Comparison of ENCODE assay signal across 27 cellular contexts in the genomic region with DNA sequence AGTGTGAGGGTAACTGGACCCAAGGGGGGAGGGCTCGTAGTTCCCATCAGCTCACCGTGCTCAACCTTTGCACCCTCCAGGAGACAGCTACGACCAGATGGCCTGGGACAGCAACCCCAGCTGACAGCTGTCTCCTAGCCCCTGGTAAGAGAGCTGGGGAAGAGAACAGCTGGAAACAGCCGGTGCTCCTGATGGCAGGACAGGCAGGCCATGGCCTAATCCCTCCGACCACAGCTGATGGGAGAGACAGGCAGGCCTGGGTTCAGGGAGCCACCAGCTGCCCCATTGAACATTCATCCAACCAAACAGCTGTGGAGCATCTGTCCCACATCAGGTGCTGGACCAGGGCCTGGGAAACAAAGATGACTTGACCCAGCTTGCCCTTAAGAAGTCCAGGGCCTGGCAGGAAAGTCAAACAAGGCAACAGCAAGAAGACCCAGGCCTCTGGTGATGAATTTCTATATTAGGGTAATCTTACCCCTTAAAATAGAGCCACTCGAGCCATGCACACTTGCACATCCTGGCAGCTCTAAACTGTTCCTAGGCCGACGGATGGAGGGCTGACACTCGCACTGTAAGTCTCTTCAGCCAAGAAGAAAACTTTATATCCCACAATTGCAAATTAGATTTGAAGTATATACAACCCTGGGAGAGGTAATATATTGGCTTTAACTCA. TPM values are rescaled to one million over a fixed set of nuclear protein-coding genes. Genes with fewer than 3 reads are reported as not detected.
DNase-seq lines count a peak whose midpoint lies in the region; ATAC-seq and TF ChIP-seq lines count a peak whose summit lies in the region.
"Had no signal": no experiment of that assay in that cellular context is flagged by ENCODE, and none has a peak within 500 bp of the region (broad histone marks: within the 10 kb centered on the region; RNA-seq: fewer than 3 reads in every experiment).

No MANE protein-coding gene starts in this region.

- no peaks in the 10 kb centered on the region for H3K36me3 Mint-ChIP-seq in progenitor cell of endocrine pancreas (ENCODE audit: insufficient read depth)
- H3K36me3 Mint-ChIP-seq: activated CD8-positive, alpha-beta memory T cell treated with anti-CD3 and anti-CD28 coated beads, Interleukin-2, amount 10 ng/mL, durations not matched to agents 7 days and 5 days had no signal

- H3K4me3 Mint-ChIP-seq in progenitor cell of endocrine pancreas (ENCODE audit: low read depth): no peak overlapping the region
- H3K4me3 Mint-ChIP-seq: activated CD8-positive, alpha-beta memory T cell treated with anti-CD3 and anti-CD28 coated beads, Interleukin-2, amount 10 ng/mL, durations not matched to agents 7 days and 5 days; activated T-helper 17 cell treated with anti-CD3 and anti-CD28 coated beads, Interleukin-2, amount 50 U/mL, for 72 hours had no signal

- H2AFZ ChIP-seq in neuronal stem cell (ENCODE audit: low read length) (no peak overlapping the region), MM.1S (ENCODE audit: low read length) (no peak overlapping the region)
- H2AFZ ChIP-seq: PC-9 had no signal

- H3K27me3 ChIP-seq in heart right ventricle (no peaks in the 10 kb centered on the region), neuronal stem cell (ENCODE audit: control insufficient read depth in 3 of 3, insufficient read depth in 3 of 3, low read depth in 1 of 3, low read length in 3 of 3) (no peaks in the 10 kb centered on the region), MM.1S (replicated peaks; ENCODE audit: insufficient read depth, low read length) (no peaks in the 10 kb centered on the region)
- H3K27me3 ChIP-seq: BLaER1 treated with 17β-estradiol and CSF1 and Interleukin-3, amounts not matched to agents 10 nM and 100 nM; cardiac muscle cell had no signal

- no peaks in the 10 kb centered on the region for H3K79me1 ChIP-seq in neuronal stem cell (ENCODE audit: low read depth, low read length)

- H3K4me1 ChIP-seq in heart right ventricle: peaks cover 6 to 55% (median 28%) of the 10 kb centered on the region in 9 donors
- no peaks in the 10 kb centered on the region for H3K4me1 ChIP-seq in neuronal stem cell (ENCODE audit: control insufficient read depth in 2 of 2, insufficient read depth in 1 of 2, low read depth in 1 of 2, low read length in 2 of 2)
- no peaks in the 10 kb centered on the region for H3K4me1 ChIP-seq in MM.1S (ENCODE audit: low read length)
- H3K4me1 ChIP-seq: A549 had no signal

- H3K36me3 ChIP-seq in heart right ventricle: peaks cover 0 to 62% (median 0%) of the 10 kb centered on the region in 9 donors
- H3K36me3 ChIP-seq in neuronal stem cell (replicated peaks in 1 of 2; ENCODE audit: control insufficient read depth in 2 of 2, insufficient read depth in 2 of 2, low read length in 2 of 2): no peaks in the 10 kb centered on the region
- no peaks in the 10 kb centered on the region for H3K36me3 ChIP-seq in MM.1S (replicated peaks; ENCODE audit: insufficient read depth, low read length)
- H3K36me3 ChIP-seq: cardiac muscle cell had no signal

- H3K18ac ChIP-seq in neuronal stem cell (ENCODE audit: low read length): no peak overlapping the region

- peak; percentile 54 for DNase-seq in AG10803 (ENCODE audit: low read depth)
- DNase-seq in NCI-H82 (lab: John Stamatoyannopoulos, UW): peak; percentile 77
- DNase-seq in heart right ventricle: peak; percentile 34 to 43
- no peak for DNase-seq in neuronal stem cell (ENCODE audit: low spot score)
- DNase-seq in MM.1S: no peak
- DNase-seq in progenitor cell of endocrine pancreas (ENCODE audit: low spot score, unreplicated experiment): no peak
- no peak for DNase-seq in amniotic stem cell (lab: John Stamatoyannopoulos, UW)
- DNase-seq: activated CD4-positive, CD25-positive, alpha-beta regulatory T cell treated with anti-CD3 and anti-CD28 coated beads, Interleukin-2, amount 50 U/mL, for 72 hours; activated CD8-positive, alpha-beta memory T cell treated with anti-CD3 and anti-CD28 coated beads, Interleukin-2, amount 10 ng/mL, durations not matched to agents 7 days and 5 days; effector CD4-positive, alpha-beta T cell; hypothalamus; KG1; kidney glomerular epithelial cell; NCI-H1092; NCI-H2107; occipital lobe; PC-9; SK-N-SH; stimulated activated CD8-positive, alpha-beta memory T cell treated with anti-CD3 and anti-CD28 coated beads, Interleukin-4, amount 100 ng/mL, for 48 hours; substantia nigra; T-helper 9 cell had no signal

- H3K9me2 ChIP-seq in MM.1S (replicated peaks; ENCODE audit: insufficient read depth, low read length): no peaks in the 10 kb centered on the region
- H3K9me2 ChIP-seq: SK-N-SH had no signal

- no peak overlapping the region for H3K4ac ChIP-seq in neuronal stem cell (ENCODE audit: low read length)

- H3F3A ChIP-seq in MM.1S (ENCODE audit: insufficient read depth, low read length): no peaks in the 10 kb centered on the region

- peak overlapping the region; percentile 49 for H2AK5ac ChIP-seq in neuronal stem cell (ENCODE audit: low read depth, low read length)

- no peaks in the 10 kb centered on the region for H3K4me1 Mint-ChIP-seq in progenitor cell of endocrine pancreas (ENCODE audit: low read depth)
- H3K4me1 Mint-ChIP-seq: activated CD8-positive, alpha-beta memory T cell treated with anti-CD3 and anti-CD28 coated beads, Interleukin-2, amount 10 ng/mL, durations not matched to agents 7 days and 5 days; activated T-helper 17 cell treated with anti-CD3 and anti-CD28 coated beads, Interleukin-2, amount 50 U/mL, for 72 hours had no signal

- H3K27ac ChIP-seq in heart right ventricle (peak overlapping the region in 9 of 10 donors; percentile 2 to 79 (median 72)), neuronal stem cell (replicated peaks; ENCODE audit: low read length) (no peak overlapping the region), MM.1S (ENCODE audit: low read length) (no peak overlapping the region)
- H3K27ac ChIP-seq: A549; BLaER1 treated with 17β-estradiol and CSF1 and Interleukin-3, amounts not matched to agents 10 nM and 100 nM; cardiac muscle cell; PC-9 had no signal

- H3K9me3 ChIP-seq in heart right ventricle (peaks cover 0 to 10% (median 4%) of the 10 kb centered on the region in 11 donors), neuronal stem cell (replicated peaks in 1 of 2; ENCODE audit: control insufficient read depth in 2 of 2, insufficient read depth in 1 of 2, low read depth in 1 of 2, low read length in 2 of 2) (peaks cover 2 to 8% of the 10 kb centered on the region in 2 donors), MM.1S (replicated peaks; ENCODE audit: insufficient read depth, low read length) (no peaks in the 10 kb centered on the region)
- H3K9me3 ChIP-seq: SK-N-SH had no signal

- intact Hi-C loops in heart right ventricle (cut with DNase I): no loop called here

- no peak overlapping the region for H4K91ac ChIP-seq in neuronal stem cell (ENCODE audit: low read depth, low read length, poor library complexity)

- 45 to 48% methylated on average over 9 of the region's 9 CpGs for WGBS in heart right ventricle, 2 donors
- no CpG with 5 or more reads among the region's 9 CpGs for WGBS in neuronal stem cell (ENCODE audit: extremely low coverage in 2 of 2, insufficient read length in 2 of 2, insufficient replicate concordance in 1 of 2), 2 donors

- H4K8ac ChIP-seq in neuronal stem cell (ENCODE audit: low read depth, low read length): no peak overlapping the region

- H2BK15ac ChIP-seq in neuronal stem cell (ENCODE audit: low read length): no peak overlapping the region

- peak overlapping the region; percentile 10 for H3K14ac ChIP-seq in neuronal stem cell (ENCODE audit: low read length)

- no peak overlapping the region for H3K27ac Mint-ChIP-seq in progenitor cell of endocrine pancreas
- H3K27ac Mint-ChIP-seq: activated CD8-positive, alpha-beta memory T cell treated with anti-CD3 and anti-CD28 coated beads, Interleukin-2, amount 10 ng/mL, durations not matched to agents 7 days and 5 days; activated T-helper 17 cell treated with anti-CD3 and anti-CD28 coated beads, Interleukin-2, amount 50 U/mL, for 72 hours had no signal

- TF ChIP-seq CTCF in AG10803 (conservative IDR thresholded peaks at IDR 0.05; ENCODE audit: low read length) (no peak), heart right ventricle (IDR thresholded peaks at IDR 0.05) (no peak), MM.1S (IDR thresholded peaks at IDR 0.05; ENCODE audit: low read length) (no peak), progenitor cell of endocrine pancreas (IDR thresholded peaks at IDR 0.05; ENCODE audit: unreplicated experiment) (no peak)

- H4K20me1 ChIP-seq in MM.1S (ENCODE audit: insufficient read depth, low read length): no peaks in the 10 kb centered on the region
- H4K20me1 ChIP-seq: BLaER1 treated with 17β-estradiol and CSF1 and Interleukin-3, amounts not matched to agents 10 nM and 100 nM had no signal

- H3K23ac ChIP-seq in neuronal stem cell (ENCODE audit: low read depth, low read length, poor library complexity): no peak overlapping the region

- ATAC-seq in heart right ventricle (peak; percentile 68 to 86 (median 83)), HG02763 (IDR thresholded peaks at IDR 0.05; ENCODE audit: unreplicated experiment) (no peak)
- ATAC-seq: A549; activated CD8-positive, alpha-beta memory T cell treated with anti-CD3 and anti-CD28 coated beads, Interleukin-2, amount 10 ng/mL, durations not matched to agents 7 days and 5 days; activated T-helper 17 cell treated with anti-CD3 and anti-CD28 coated beads, Interleukin-2, amount 50 U/mL, for 72 hours had no signal

- peaks cover 4% of the 10 kb centered on the region for H3K9me3 Mint-ChIP-seq in progenitor cell of endocrine pancreas (ENCODE audit: low read depth)
- H3K9me3 Mint-ChIP-seq: activated T-helper 17 cell treated with anti-CD3 and anti-CD28 coated beads, Interleukin-2, amount 50 U/mL, for 72 hours had no signal

- H2BK120ac ChIP-seq in neuronal stem cell (ENCODE audit: low read depth, low read length): no peak overlapping the region

- H3K9ac ChIP-seq in neuronal stem cell (ENCODE audit: low read depth, low read length, poor library complexity) (no peak overlapping the region), MM.1S (ENCODE audit: low read length) (no peak overlapping the region)
- H3K9ac ChIP-seq: BLaER1 treated with 17β-estradiol and CSF1 and Interleukin-3, amounts not matched to agents 10 nM and 100 nM; SK-N-SH had no signal

- H2BK12ac ChIP-seq in neuronal stem cell (ENCODE audit: low read length): no peak overlapping the region

- H3K4me3 ChIP-seq in AG10803 (ENCODE audit: low read length) (no peak overlapping the region), heart right ventricle (no peak overlapping the region), neuronal stem cell (ENCODE audit: low read length in 2 of 2) (no peak overlapping the region), MM.1S (ENCODE audit: low read length) (no peak overlapping the region)
- H3K4me3 ChIP-seq: A549; BLaER1 treated with 17β-estradiol and CSF1 and Interleukin-3, amounts not matched to agents 10 nM and 100 nM; cardiac muscle cell; PC-9; smooth muscle cell had no signal

- no peak overlapping the region for H3K4me2 ChIP-seq in neuronal stem cell (ENCODE audit: insufficient read depth, low read length, poor library complexity, severe bottlenecking)
- no peak overlapping the region for H3K4me2 ChIP-seq in MM.1S (ENCODE audit: low read depth, low read length)
- H3K4me2 ChIP-seq: A549; BLaER1 treated with 17β-estradiol and CSF1 and Interleukin-3, amounts not matched to agents 10 nM and 100 nM; PC-9; SK-N-SH; smooth muscle cell had no signal

- peaks cover 9% of the 10 kb centered on the region for H3K27me3 Mint-ChIP-seq in progenitor cell of endocrine pancreas

- no peak overlapping the region for H2BK5ac ChIP-seq in neuronal stem cell (ENCODE audit: low read length)

- no peaks in the 10 kb centered on the region for H3K79me2 ChIP-seq in MM.1S (ENCODE audit: low read length)

RNA-seq across cellular contexts. Expression of gene OLFML2B, which starts 12.2 kb away (rescaled TPM):
- 10 to 100 TPM in 1 of 10 donors, 1 to 10 TPM in 7, under 1 TPM in 2; 0.73 to 23.4 (median 1.5) TPM for total RNA-seq in heart right ventricle
- 1 to 10 TPM; 1.0 to 3.9 TPM for polyA plus RNA-seq in heart right ventricle
- polyA plus RNA-seq in neuronal stem cell (2013, experiment 1 of 2): 6.2 TPM
- 6.6 TPM for polyA plus RNA-seq in neuronal stem cell (2013, experiment 2 of 2)
- total RNA-seq in progenitor cell of endocrine pancreas: 0.67 and 1.8 TPM in 2 replicates
- total RNA-seq: activated CD8-positive, alpha-beta memory T cell treated with anti-CD3 and anti-CD28 coated beads, Interleukin-2, amount 10 ng/mL, durations not matched to agents 7 days and 5 days; activated T-helper 17 cell treated with anti-CD3 and anti-CD28 coated beads, Interleukin-2, amount 50 U/mL, for 72 hours; PC-9 had no signal

RNA-seq across cellular contexts. Expression of gene NOS1AP, which starts 58.0 kb away (rescaled TPM):
- total RNA-seq in heart right ventricle (1 to 10 TPM; 1.7 to 7.1 (median 4.7) TPM), progenitor cell of endocrine pancreas (5.6 and 6.0 TPM in 2 replicates)
- polyA plus RNA-seq in heart right ventricle: 1 to 10 TPM in 1 of 2 donors, under 1 TPM in 1; 0.19 to 1.1 TPM
- polyA plus RNA-seq in neuronal stem cell (2013, experiment 1 of 2): 2.5 TPM
- 2.2 TPM for polyA plus RNA-seq in neuronal stem cell (2013, experiment 2 of 2)
- total RNA-seq: activated CD8-positive, alpha-beta memory T cell treated with anti-CD3 and anti-CD28 coated beads, Interleukin-2, amount 10 ng/mL, durations not matched to agents 7 days and 5 days had no signal

Comparison
In these comparisons a context has a peak if more than half of its experiments do, and no peak if none do; other contexts are left out.
1. DNase-seq: peak in AG10803 (single experiment), NCI-H82 (single experiment) and heart right ventricle (2 of 2); none in neuronal stem cell (single experiment), MM.1S (single experiment), progenitor cell of endocrine pancreas (single experiment) and amniotic stem cell (single experiment).
2. H3K27ac ChIP-seq: peak in heart right ventricle (9 of 10); none in neuronal stem cell (single experiment) and MM.1S (single experiment).